In genomic region chr10:69729326-69730048, GRCh38 we compare ENCODE assay signal across 26 cellular contexts.
A peak's percentile ranks its signal among the peaks of the same experiment; 100 is the strongest.
DNase-seq lines count a peak whose midpoint lies in the region; ATAC-seq and TF ChIP-seq lines count a peak whose summit lies in the region.
"Had no signal": no experiment of that assay in that cellular context is flagged by ENCODE, and none has a peak within 500 bp of the region (broad histone marks: within the 10 kb centered on the region; RNA-seq: fewer than 3 reads in every experiment).

No MANE protein-coding gene starts in this region.

- no peaks in the 10 kb centered on the region for H3K9me3 ChIP-seq in left ventricle myocardium inferior (replicated peaks)
- no peaks in the 10 kb centered on the region for H3K9me3 ChIP-seq in MM.1S (replicated peaks; ENCODE audit: insufficient read depth, low read length)
- H3K9me3 ChIP-seq: SJSA1, upper lobe of left lung had no signal

- peak overlapping the region; percentile 92 for H3K27ac ChIP-seq in left ventricle myocardium inferior (replicated peaks)
- no peak overlapping the region for H3K27ac ChIP-seq in MM.1S (ENCODE audit: low read length)
- H3K27ac ChIP-seq: SJSA1, VCaP had no signal

- no peaks in the 10 kb centered on the region for H3K36me3 Mint-ChIP-seq in osteocyte (ENCODE audit: unreplicated experiment)
- H3K36me3 Mint-ChIP-seq: activated naive CD4-positive, alpha-beta T cell treated with anti-CD3 and anti-CD28 coated beads, Interleukin-2, amount 10 ng/mL, durations not matched to agents 7 days and 5 days; CD14-positive monocyte; stimulated activated effector memory CD8-positive, alpha-beta T cell treated with anti-CD3 and anti-CD28 coated beads, Interleukin-12 subunit alpha, Interleukin-12 subunit beta, amount 100 ng/mL, for 72 hours had no signal

- TF ChIP-seq CTCF in left ventricle myocardium inferior (IDR thresholded peaks at IDR 0.05; ENCODE audit: borderline replicate concordance) (no peak), osteocyte (IDR thresholded peaks at IDR 0.05) (no peak), MM.1S (IDR thresholded peaks at IDR 0.05; ENCODE audit: low read length) (no peak)

- H3K4me3 ChIP-seq in left ventricle myocardium inferior = no peak overlapping the region
- no peak overlapping the region for H3K4me3 ChIP-seq in MM.1S (ENCODE audit: low read length)
- H3K4me3 ChIP-seq: lung, SJSA1, upper lobe of left lung had no signal

- no peaks in the 10 kb centered on the region for H3F3A ChIP-seq in MM.1S (ENCODE audit: insufficient read depth, low read length)

- H3K36me3 ChIP-seq in left ventricle myocardium inferior = no peaks in the 10 kb centered on the region
- H3K36me3 ChIP-seq in MM.1S (replicated peaks; ENCODE audit: insufficient read depth, low read length) = no peaks in the 10 kb centered on the region
- H3K36me3 ChIP-seq: SJSA1, upper lobe of left lung had no signal

- H3K27me3 Mint-ChIP-seq in osteocyte (ENCODE audit: unreplicated experiment) = no peaks in the 10 kb centered on the region

- no peak overlapping the region for H2AFZ ChIP-seq in MM.1S (ENCODE audit: low read length)

- DNase-seq in Right ventricle myocardium inferior (ENCODE audit: missing footprints) (no peak), cardiac septum (ENCODE audit: low spot score) (no peak), left ventricle myocardium inferior (no peak), osteocyte (ENCODE audit: extremely low spot score, unreplicated experiment) (no peak), MM.1S (no peak), inferior parietal cortex (ENCODE audit: extremely low spot score) (no peak)
- no peak for DNase-seq in stimulated activated CD4-positive, alpha-beta T cell treated with anti-CD3 and anti-CD28 coated beads, Interleukin-4, amount 100 ng/mL, for 24 hours
- DNase-seq: activated CD4-positive, alpha-beta T cell treated with anti-CD3 and anti-CD28 coated beads for 36 hours; activated CD8-positive, alpha-beta memory T cell treated with anti-CD3 and anti-CD28 coated beads, Interleukin-2, amount 50 U/mL, for 48 hours; activated CD8-positive, alpha-beta T cell treated with anti-CD3 and anti-CD28 coated beads for 36 hours; activated naive CD4-positive, alpha-beta T cell treated with anti-CD3 and anti-CD28 coated beads, Interleukin-2, amount 10 ng/mL, durations not matched to agents 7 days and 5 days; effector memory CD4-positive, alpha-beta T cell; HCEC 1CT; NCI-H146; NCI-H748 treated with DMSO at 0.1 percent for 48 hours; T-helper 9 cell had no signal

- no peaks in the 10 kb centered on the region for H3K9me2 ChIP-seq in MM.1S (replicated peaks; ENCODE audit: insufficient read depth, low read length)

- H3K4me3 Mint-ChIP-seq in osteocyte (ENCODE audit: unreplicated experiment) = no peak overlapping the region
- H3K4me3 Mint-ChIP-seq: activated CD4-positive, alpha-beta T cell treated with anti-CD3 and anti-CD28 coated beads for 36 hours; activated CD8-positive, alpha-beta T cell treated with anti-CD3 and anti-CD28 coated beads for 36 hours; activated naive CD4-positive, alpha-beta T cell treated with anti-CD3 and anti-CD28 coated beads, Interleukin-2, amount 10 ng/mL, durations not matched to agents 7 days and 5 days; activated T-helper 1 cell treated with anti-CD3 and anti-CD28 coated beads, Interleukin-12 subunit alpha, Interleukin-12 subunit beta, Interleukin-2, Interleukin-4 antibody, amounts not matched to agents 30 ng/mL and 10 ng/mL and 1 ng/mL, durations not matched to agents 14 hours and 24 hours and 36 hours; CD14-positive monocyte; neural crest cell; stimulated activated effector memory CD8-positive, alpha-beta T cell treated with anti-CD3 and anti-CD28 coated beads, Interleukin-12 subunit alpha, Interleukin-12 subunit beta, amount 100 ng/mL, for 72 hours had no signal

- ATAC-seq in Right ventricle myocardium inferior (peak; percentile 14), GM18873 (IDR thresholded peaks at IDR 0.05; ENCODE audit: low FRiP score, unreplicated experiment) (no peak)
- ATAC-seq: activated CD4-positive, alpha-beta T cell treated with anti-CD3 and anti-CD28 coated beads for 36 hours; stimulated activated effector memory CD8-positive, alpha-beta T cell treated with anti-CD3 and anti-CD28 coated beads, Interleukin-12 subunit alpha, Interleukin-12 subunit beta, amount 100 ng/mL, for 72 hours had no signal

- H3K9me3 Mint-ChIP-seq in osteocyte (ENCODE audit: unreplicated experiment) = no peaks in the 10 kb centered on the region
- H3K9me3 Mint-ChIP-seq: activated CD8-positive, alpha-beta T cell treated with anti-CD3 and anti-CD28 coated beads for 36 hours; activated naive CD4-positive, alpha-beta T cell treated with anti-CD3 and anti-CD28 coated beads, Interleukin-2, amount 10 ng/mL, durations not matched to agents 7 days and 5 days; activated T-helper 1 cell treated with anti-CD3 and anti-CD28 coated beads, Interleukin-12 subunit alpha, Interleukin-12 subunit beta, Interleukin-2, Interleukin-4 antibody, amounts not matched to agents 30 ng/mL and 10 ng/mL and 1 ng/mL, durations not matched to agents 14 hours and 24 hours and 36 hours; CD14-positive monocyte; neural crest cell; stimulated activated effector memory CD8-positive, alpha-beta T cell treated with anti-CD3 and anti-CD28 coated beads, Interleukin-12 subunit alpha, Interleukin-12 subunit beta, amount 100 ng/mL, for 72 hours had no signal

- no peaks in the 10 kb centered on the region for H4K20me1 ChIP-seq in MM.1S (ENCODE audit: insufficient read depth, low read length)

- H3K9ac ChIP-seq in MM.1S (ENCODE audit: low read length) = no peak overlapping the region

- intact Hi-C loops in Right ventricle myocardium inferior (cut with DNase I) = no loop called here
- intact Hi-C loops in cardiac septum (cut with DNase I) = loop anchor here (5.0 kb wide), 1 partner anchor 183 kb away; no protein-coding TSS in a partner anchor
- intact Hi-C loops in left ventricle myocardium inferior (cut with micrococcal nuclease) = no loop called here

- peaks cover 67% of the 10 kb centered on the region for H3K4me1 Mint-ChIP-seq in osteocyte (ENCODE audit: unreplicated experiment)
- H3K4me1 Mint-ChIP-seq: CD14-positive monocyte had no signal

- peaks cover 70% of the 10 kb centered on the region for H3K4me1 ChIP-seq in left ventricle myocardium inferior
- H3K4me1 ChIP-seq in MM.1S (ENCODE audit: low read length) = peaks cover 8% of the 10 kb centered on the region
- H3K4me1 ChIP-seq: Caco-2 had no signal

- peak overlapping the region; percentile 95 for H3K27ac Mint-ChIP-seq in osteocyte (ENCODE audit: unreplicated experiment)
- H3K27ac Mint-ChIP-seq: activated CD4-positive, alpha-beta T cell treated with anti-CD3 and anti-CD28 coated beads for 36 hours; activated CD8-positive, alpha-beta T cell treated with anti-CD3 and anti-CD28 coated beads for 36 hours; activated naive CD4-positive, alpha-beta T cell treated with anti-CD3 and anti-CD28 coated beads, Interleukin-2, amount 10 ng/mL, durations not matched to agents 7 days and 5 days; activated T-helper 1 cell treated with anti-CD3 and anti-CD28 coated beads, Interleukin-12 subunit alpha, Interleukin-12 subunit beta, Interleukin-2, Interleukin-4 antibody, amounts not matched to agents 30 ng/mL and 10 ng/mL and 1 ng/mL, durations not matched to agents 14 hours and 24 hours and 36 hours had no signal

- no peak overlapping the region for H3K4me2 ChIP-seq in MM.1S (ENCODE audit: low read depth, low read length)

- H3K79me2 ChIP-seq in MM.1S (ENCODE audit: low read length) = no peaks in the 10 kb centered on the region

- H3K27me3 ChIP-seq in left ventricle myocardium inferior (ENCODE audit: low read depth) = no peaks in the 10 kb centered on the region
- peaks cover 94% of the 10 kb centered on the region for H3K27me3 ChIP-seq in MM.1S (replicated peaks; ENCODE audit: insufficient read depth, low read length)
- H3K27me3 ChIP-seq: SJSA1, upper lobe of left lung had no signal
